Comparison of ENCODE assay signal across 1 cellular context in genomic region chr4:123479944-123480343, GRCh38.
A peak's percentile ranks its signal among the peaks of the same experiment; 100 is the strongest.
TF ChIP-seq lines count a peak whose summit lies in the region.

No MANE protein-coding gene starts in this region.

TF ChIP-seq in HepG2, 621 proteins besides CTCF, POLR2A, EP300 and RAD21 (continued from another document and continues in another):
- TF ChIP-seq SKIL (CRISPR knock-in tag; IDR thresholded peaks at IDR 0.05; ENCODE audit: borderline replicate concordance) = peak; percentile 80
- TF ChIP-seq, protein P1, sequence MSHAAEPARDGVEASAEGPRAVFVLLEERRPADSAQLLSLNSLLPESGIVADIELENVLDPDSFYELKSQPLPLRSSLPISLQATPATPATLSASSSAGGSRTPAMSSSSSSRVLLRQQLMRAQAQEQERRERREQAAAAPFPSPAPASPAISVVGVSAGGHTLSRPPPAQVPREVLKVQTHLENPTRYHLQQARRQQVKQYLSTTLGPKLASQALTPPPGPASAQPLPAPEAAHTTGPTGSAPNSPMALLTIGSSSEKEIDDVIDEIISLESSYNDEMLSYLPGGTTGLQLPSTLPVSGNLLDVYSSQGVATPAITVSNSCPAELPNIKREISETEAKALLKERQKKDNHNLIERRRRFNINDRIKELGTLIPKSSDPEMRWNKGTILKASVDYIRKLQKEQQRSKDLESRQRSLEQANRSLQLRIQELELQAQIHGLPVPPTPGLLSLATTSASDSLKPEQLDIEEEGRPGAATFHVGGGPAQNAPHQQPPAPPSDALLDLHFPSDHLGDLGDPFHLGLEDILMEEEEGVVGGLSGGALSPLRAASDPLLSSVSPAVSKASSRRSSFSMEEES (CRISPR knock-in tag; IDR thresholded peaks at IDR 0.05) = peak; percentile 91
- TF ChIP-seq PHF5A (CRISPR knock-in tag; IDR thresholded peaks at IDR 0.05; ENCODE audit: low read depth, unreplicated experiment) = peak; percentile 75
- TF ChIP-seq ZNF124 (CRISPR knock-in tag; IDR thresholded peaks at IDR 0.05) = 0 out of 2 replicates have a peak, but pooled peaks have one; percentile 24
- peak; percentile 93 for TF ChIP-seq SMAD3 (CRISPR knock-in tag; IDR thresholded peaks at IDR 0.05)
- peak in 1 of 2 experiments; percentile 90; a peak in 2 of 4 replicates for TF ChIP-seq KLF16 (CRISPR knock-in tag; IDR thresholded peaks at IDR 0.05)
- peak; percentile 94 for TF ChIP-seq RARA (CRISPR knock-in tag; IDR thresholded peaks at IDR 0.05)
- TF ChIP-seq ZNF576 (CRISPR knock-in tag; IDR thresholded peaks at IDR 0.05) = no peak
- TF ChIP-seq NFIC (IDR thresholded peaks at IDR 0.05; ENCODE audit: low read length) = peak; percentile 80
- no peak for TF ChIP-seq ZNF850 (CRISPR knock-in tag; conservative IDR thresholded peaks at IDR 0.05)
- TF ChIP-seq, protein P2, sequence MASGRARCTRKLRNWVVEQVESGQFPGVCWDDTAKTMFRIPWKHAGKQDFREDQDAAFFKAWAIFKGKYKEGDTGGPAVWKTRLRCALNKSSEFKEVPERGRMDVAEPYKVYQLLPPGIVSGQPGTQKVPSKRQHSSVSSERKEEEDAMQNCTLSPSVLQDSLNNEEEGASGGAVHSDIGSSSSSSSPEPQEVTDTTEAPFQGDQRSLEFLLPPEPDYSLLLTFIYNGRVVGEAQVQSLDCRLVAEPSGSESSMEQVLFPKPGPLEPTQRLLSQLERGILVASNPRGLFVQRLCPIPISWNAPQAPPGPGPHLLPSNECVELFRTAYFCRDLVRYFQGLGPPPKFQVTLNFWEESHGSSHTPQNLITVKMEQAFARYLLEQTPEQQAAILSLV (CRISPR knock-in tag; IDR thresholded peaks at IDR 0.05; ENCODE audit: borderline replicate concordance) = no peak
- peak; percentile 73 for TF ChIP-seq PHF21A (CRISPR knock-in tag; IDR thresholded peaks at IDR 0.05)
- TF ChIP-seq FOXK2 (IDR thresholded peaks at IDR 0.05) = 0 out of 2 replicates have a peak, but pooled peaks have one; percentile 5
- TF ChIP-seq ZBTB4 (CRISPR knock-in tag; IDR thresholded peaks at IDR 0.05; ENCODE audit: borderline replicate concordance) = no peak
- peak; percentile 68; the same call in 1 of the 2 replicates for TF ChIP-seq ZNF644 (CRISPR knock-in tag; IDR thresholded peaks at IDR 0.05; ENCODE audit: low read depth)
- TF ChIP-seq ZBTB7B (CRISPR knock-in tag; IDR thresholded peaks at IDR 0.05) = peak; percentile 78; the same call in 1 of the 2 replicates
- TF ChIP-seq HNF1B (CRISPR knock-in tag; IDR thresholded peaks at IDR 0.05) = peak; percentile 52; the same call in 1 of the 2 replicates
- TF ChIP-seq SOX6 (IDR thresholded peaks at IDR 0.05) = no peak
- TF ChIP-seq SOX6 (CRISPR knock-in tag; IDR thresholded peaks at IDR 0.05) = peak; percentile 94
- no peak for TF ChIP-seq SKI (IDR thresholded peaks at IDR 0.05; ENCODE audit: partially characterized antibody)
- TF ChIP-seq TMF1 (CRISPR knock-in tag; IDR thresholded peaks at IDR 0.05; ENCODE audit: low read depth) = no peak
- TF ChIP-seq NR2F2 (IDR thresholded peaks at IDR 0.05; ENCODE audit: borderline replicate concordance, low read depth) = peak; percentile 68; the same call in 1 of the 2 replicates
- peak; percentile 74; the same call in 1 of the 2 replicates for TF ChIP-seq ZKSCAN8 (CRISPR knock-in tag; IDR thresholded peaks at IDR 0.05; ENCODE audit: borderline replicate concordance)
- peak; percentile 41 for TF ChIP-seq ZNF574 (CRISPR knock-in tag; IDR thresholded peaks at IDR 0.05)
- TF ChIP-seq MIXL1 (CRISPR knock-in tag; IDR thresholded peaks at IDR 0.05) = peak; percentile 90
- no peak for TF ChIP-seq ZNF10 (CRISPR knock-in tag; IDR thresholded peaks at IDR 0.05; ENCODE audit: borderline replicate concordance, low read depth)
- peak; percentile 37; the same call in 1 of the 2 replicates for TF ChIP-seq STAG1 (CRISPR knock-in tag; IDR thresholded peaks at IDR 0.05)
- TF ChIP-seq, protein P3, sequence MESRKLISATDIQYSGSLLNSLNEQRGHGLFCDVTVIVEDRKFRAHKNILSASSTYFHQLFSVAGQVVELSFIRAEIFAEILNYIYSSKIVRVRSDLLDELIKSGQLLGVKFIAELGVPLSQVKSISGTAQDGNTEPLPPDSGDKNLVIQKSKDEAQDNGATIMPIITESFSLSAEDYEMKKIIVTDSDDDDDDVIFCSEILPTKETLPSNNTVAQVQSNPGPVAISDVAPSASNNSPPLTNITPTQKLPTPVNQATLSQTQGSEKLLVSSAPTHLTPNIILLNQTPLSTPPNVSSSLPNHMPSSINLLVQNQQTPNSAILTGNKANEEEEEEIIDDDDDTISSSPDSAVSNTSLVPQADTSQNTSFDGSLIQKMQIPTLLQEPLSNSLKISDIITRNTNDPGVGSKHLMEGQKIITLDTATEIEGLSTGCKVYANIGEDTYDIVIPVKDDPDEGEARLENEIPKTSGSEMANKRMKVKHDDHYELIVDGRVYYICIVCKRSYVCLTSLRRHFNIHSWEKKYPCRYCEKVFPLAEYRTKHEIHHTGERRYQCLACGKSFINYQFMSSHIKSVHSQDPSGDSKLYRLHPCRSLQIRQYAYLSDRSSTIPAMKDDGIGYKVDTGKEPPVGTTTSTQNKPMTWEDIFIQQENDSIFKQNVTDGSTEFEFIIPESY (CRISPR knock-in tag; IDR thresholded peaks at IDR 0.05) = peak; percentile 43; the same call in 1 of the 2 replicates
- TF ChIP-seq AKAP8 (CRISPR knock-in tag; IDR thresholded peaks at IDR 0.05) = 0 out of 2 replicates have a peak, but pooled peaks have one; percentile 55
- no peak for TF ChIP-seq ZNF225 (CRISPR knock-in tag; IDR thresholded peaks at IDR 0.05)
- peak in 1 of 2 experiments; percentile 84; a peak in 2 of 4 replicates for TF ChIP-seq ATF4 (CRISPR knock-in tag; IDR thresholded peaks at IDR 0.05)
- peak; percentile 48; the same call in 1 of the 2 replicates for TF ChIP-seq ZMYM2 (CRISPR knock-in tag; IDR thresholded peaks at IDR 0.05)
- TF ChIP-seq, protein P4, sequence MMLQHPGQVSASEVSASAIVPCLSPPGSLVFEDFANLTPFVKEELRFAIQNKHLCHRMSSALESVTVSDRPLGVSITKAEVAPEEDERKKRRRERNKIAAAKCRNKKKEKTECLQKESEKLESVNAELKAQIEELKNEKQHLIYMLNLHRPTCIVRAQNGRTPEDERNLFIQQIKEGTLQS (CRISPR knock-in tag; IDR thresholded peaks at IDR 0.05) = peak; percentile 49; the same call in 1 of the 2 replicates
- TF ChIP-seq SATB2 (CRISPR knock-in tag; IDR thresholded peaks at IDR 0.05) = 0 out of 2 replicates have a peak, but pooled peaks have one; percentile 38
- no peak for TF ChIP-seq CHD2 (IDR thresholded peaks at IDR 0.05; ENCODE audit: low read depth, low read length)
- TF ChIP-seq, protein P5, sequence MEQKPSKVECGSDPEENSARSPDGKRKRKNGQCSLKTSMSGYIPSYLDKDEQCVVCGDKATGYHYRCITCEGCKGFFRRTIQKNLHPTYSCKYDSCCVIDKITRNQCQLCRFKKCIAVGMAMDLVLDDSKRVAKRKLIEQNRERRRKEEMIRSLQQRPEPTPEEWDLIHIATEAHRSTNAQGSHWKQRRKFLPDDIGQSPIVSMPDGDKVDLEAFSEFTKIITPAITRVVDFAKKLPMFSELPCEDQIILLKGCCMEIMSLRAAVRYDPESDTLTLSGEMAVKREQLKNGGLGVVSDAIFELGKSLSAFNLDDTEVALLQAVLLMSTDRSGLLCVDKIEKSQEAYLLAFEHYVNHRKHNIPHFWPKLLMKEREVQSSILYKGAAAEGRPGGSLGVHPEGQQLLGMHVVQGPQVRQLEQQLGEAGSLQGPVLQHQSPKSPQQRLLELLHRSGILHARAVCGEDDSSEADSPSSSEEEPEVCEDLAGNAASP (CRISPR knock-in tag; IDR thresholded peaks at IDR 0.05; ENCODE audit: borderline replicate concordance) = peak; percentile 87; the same call in 1 of the 2 replicates
- peak; percentile 92 for TF ChIP-seq ZNF331 (CRISPR knock-in tag; IDR thresholded peaks at IDR 0.05)
- TF ChIP-seq NR2F1 (CRISPR knock-in tag; IDR thresholded peaks at IDR 0.05) = peak in 1 of 2 experiments; percentile 56; a peak in 2 of 4 replicates
- no peak for TF ChIP-seq ZSCAN25 (CRISPR knock-in tag; IDR thresholded peaks at IDR 0.05)
- TF ChIP-seq, protein P6, sequence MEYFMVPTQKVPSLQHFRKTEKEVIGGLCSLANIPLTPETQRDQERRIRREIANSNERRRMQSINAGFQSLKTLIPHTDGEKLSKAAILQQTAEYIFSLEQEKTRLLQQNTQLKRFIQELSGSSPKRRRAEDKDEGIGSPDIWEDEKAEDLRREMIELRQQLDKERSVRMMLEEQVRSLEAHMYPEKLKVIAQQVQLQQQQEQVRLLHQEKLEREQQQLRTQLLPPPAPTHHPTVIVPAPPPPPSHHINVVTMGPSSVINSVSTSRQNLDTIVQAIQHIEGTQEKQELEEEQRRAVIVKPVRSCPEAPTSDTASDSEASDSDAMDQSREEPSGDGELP (IDR thresholded peaks at IDR 0.05; ENCODE audit: borderline replicate concordance, low read depth) = peak; percentile 98
- TF ChIP-seq TCF7 (IDR thresholded peaks at IDR 0.05; ENCODE audit: low read depth) = peak; percentile 66
- TF ChIP-seq HOXA3 (CRISPR knock-in tag; IDR thresholded peaks at IDR 0.05) = peak; percentile 69
- TF ChIP-seq KLF9 (CRISPR knock-in tag; IDR thresholded peaks at IDR 0.05; ENCODE audit: low read depth) = 0 out of 2 replicates have a peak, but pooled peaks have one; percentile 27
- no peak for TF ChIP-seq KDM5B (CRISPR knock-in tag; IDR thresholded peaks at IDR 0.05; ENCODE audit: borderline replicate concordance)
- TF ChIP-seq MAFF (IDR thresholded peaks at IDR 0.05; ENCODE audit: low read depth, low read length) = no peak
